In the genomic region with DNA sequence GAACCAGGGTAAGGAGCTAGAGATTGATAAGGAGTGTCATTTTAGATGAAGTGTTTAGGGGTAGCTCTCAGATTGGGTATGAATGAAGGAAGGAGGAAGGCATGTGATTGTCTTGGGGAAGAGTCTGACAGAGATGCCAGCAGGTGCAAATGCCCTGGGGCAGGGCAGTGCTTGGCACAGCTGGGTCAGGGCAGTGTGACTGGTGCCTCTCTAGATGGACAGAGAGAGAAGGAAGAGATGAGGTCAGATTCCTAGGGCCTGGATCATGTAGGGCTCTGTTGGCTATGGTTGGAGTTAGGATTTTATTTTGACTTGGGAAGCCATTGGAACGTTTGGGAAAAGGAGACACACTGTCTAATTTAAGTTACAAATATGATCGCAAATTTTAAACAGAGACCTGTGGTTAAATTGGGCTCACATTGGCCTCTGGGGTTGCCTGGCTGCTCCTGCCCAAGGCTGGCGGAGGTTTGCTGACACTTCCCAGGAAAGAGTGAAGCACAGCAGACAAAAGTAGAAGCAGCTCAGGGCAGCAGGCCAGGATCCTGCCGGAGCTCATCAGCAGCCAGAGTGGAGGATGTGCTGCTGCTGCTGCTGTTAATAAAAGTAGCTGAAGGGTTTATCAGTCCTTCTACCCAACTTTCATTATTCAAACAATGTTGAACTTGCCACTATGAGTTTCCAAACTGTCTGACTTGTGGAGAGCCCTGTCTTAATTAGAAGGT, we compare ENCODE assay signal across 13 cellular contexts. TPM values are rescaled to one million over a fixed set of nuclear protein-coding genes. Genes with fewer than 3 reads are reported as not detected.
A peak's percentile ranks its signal among the peaks of the same experiment; 100 is the strongest.
DNase-seq lines count a peak whose midpoint lies in the region; ATAC-seq and TF ChIP-seq lines count a peak whose summit lies in the region.
"Had no signal": no experiment of that assay in that cellular context is flagged by ENCODE, and none has a peak within 500 bp of the region (broad histone marks: within the 10 kb centered on the region; RNA-seq: fewer than 3 reads in every experiment).

No MANE protein-coding gene starts in this region.

- peaks cover 23% of the 10 kb centered on the region for H3K4me1 Mint-ChIP-seq in WTC11

- H3K36me3 Mint-ChIP-seq in WTC11, result no peaks in the 10 kb centered on the region

- H3K4me3 Mint-ChIP-seq in WTC11, result no peak overlapping the region

- H3K27ac Mint-ChIP-seq in WTC11, result no peak overlapping the region

- CTCF ChIA-PET in WTC11 (lab: Charles Lee), result interaction anchor here (1.5 kb wide), 1 partner anchor 89 kb away, joined by 5 read pairs; no protein-coding TSS in a partner anchor

- POLR2A ChIA-PET in WTC11 (lab: Charles Lee), result no interaction called here

- in situ Hi-C loops in GM13977 (cut with MboI; ENCODE audit: low pct_unique_long_range_greater_than_20kb, low sequenced_read_pairs, unreplicated experiment), result no loop called here

- DNase-seq in AG10803 (ENCODE audit: low read depth) (peak; percentile 44), NCI-H446 treated with DMSO at 0.1 percent for 48 hours (lab: John Stamatoyannopoulos, UW) (peak; percentile 59), fibroblast of peridontal ligament (ENCODE audit: extremely low read depth) (peak; percentile 62), occipital lobe (lab: John Stamatoyannopoulos, UW) (peak; percentile 26), WTC11 (ENCODE audit: low spot score) (no peak), GM13977 (ENCODE audit: low spot score) (no peak)
- DNase-seq: ACHN; activated T-cell treated with anti-CD3 and anti-CD28 coated beads, Interleukin-2, amount 50 U/mL, for 48 hours; NCI-H1930; WERI-Rb-1 had no signal

- H3K9me3 Mint-ChIP-seq in WTC11, result peaks cover 8% of the 10 kb centered on the region; the same call in 1 of the 2 replicates

- H3K27me3 Mint-ChIP-seq in WTC11 (ENCODE audit: low read depth), result no peaks in the 10 kb centered on the region; the same call in 1 of the 2 replicates

- no peak for ATAC-seq in WTC11
- ATAC-seq in GM18502 (IDR thresholded peaks at IDR 0.05; ENCODE audit: poor library complexity, unreplicated experiment), result no peak
- no peak for ATAC-seq in GM19455 (IDR thresholded peaks at IDR 0.05; ENCODE audit: unreplicated experiment)

- TF ChIP-seq CTCF in AG10803 (conservative IDR thresholded peaks at IDR 0.05; ENCODE audit: low read length) (no peak), WTC11 (IDR thresholded peaks at IDR 0.05) (no peak), GM13977 (IDR thresholded peaks at IDR 0.05; ENCODE audit: extremely low read depth, insufficient read depth, missing control alignments) (no peak)

- H3K4me3 ChIP-seq in AG10803 (ENCODE audit: low read length), result no peak overlapping the region
- H3K4me3 ChIP-seq: smooth muscle cell had no signal

TF ChIP-seq in WTC11, 78 proteins besides CTCF, POLR2A, EP300 and RAD21:
- TF ChIP-seq CREM (CRISPR knock-in tag; IDR thresholded peaks at IDR 0.05), result no peak
- TF ChIP-seq, protein P1, sequence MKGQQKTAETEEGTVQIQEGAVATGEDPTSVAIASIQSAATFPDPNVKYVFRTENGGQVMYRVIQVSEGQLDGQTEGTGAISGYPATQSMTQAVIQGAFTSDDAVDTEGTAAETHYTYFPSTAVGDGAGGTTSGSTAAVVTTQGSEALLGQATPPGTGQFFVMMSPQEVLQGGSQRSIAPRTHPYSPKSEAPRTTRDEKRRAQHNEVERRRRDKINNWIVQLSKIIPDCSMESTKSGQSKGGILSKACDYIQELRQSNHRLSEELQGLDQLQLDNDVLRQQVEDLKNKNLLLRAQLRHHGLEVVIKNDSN (CRISPR knock-in tag; IDR thresholded peaks at IDR 0.05), result no peak
- no peak for TF ChIP-seq TEAD4 (CRISPR knock-in tag; IDR thresholded peaks at IDR 0.05)
- no peak for TF ChIP-seq NFYB (CRISPR knock-in tag; conservative IDR thresholded peaks at IDR 0.05; ENCODE audit: low read depth)
- no peak for TF ChIP-seq TEAD1 (CRISPR knock-in tag; IDR thresholded peaks at IDR 0.05)
- TF ChIP-seq ZNF423 (CRISPR knock-in tag; IDR thresholded peaks at IDR 0.05), result no peak
- no peak for TF ChIP-seq GTF2I (CRISPR knock-in tag; conservative IDR thresholded peaks at IDR 0.05)
- no peak for TF ChIP-seq GRHL2 (CRISPR knock-in tag; IDR thresholded peaks at IDR 0.05; ENCODE audit: insufficient replicate concordance, severe bottlenecking)
- TF ChIP-seq, protein P2, sequence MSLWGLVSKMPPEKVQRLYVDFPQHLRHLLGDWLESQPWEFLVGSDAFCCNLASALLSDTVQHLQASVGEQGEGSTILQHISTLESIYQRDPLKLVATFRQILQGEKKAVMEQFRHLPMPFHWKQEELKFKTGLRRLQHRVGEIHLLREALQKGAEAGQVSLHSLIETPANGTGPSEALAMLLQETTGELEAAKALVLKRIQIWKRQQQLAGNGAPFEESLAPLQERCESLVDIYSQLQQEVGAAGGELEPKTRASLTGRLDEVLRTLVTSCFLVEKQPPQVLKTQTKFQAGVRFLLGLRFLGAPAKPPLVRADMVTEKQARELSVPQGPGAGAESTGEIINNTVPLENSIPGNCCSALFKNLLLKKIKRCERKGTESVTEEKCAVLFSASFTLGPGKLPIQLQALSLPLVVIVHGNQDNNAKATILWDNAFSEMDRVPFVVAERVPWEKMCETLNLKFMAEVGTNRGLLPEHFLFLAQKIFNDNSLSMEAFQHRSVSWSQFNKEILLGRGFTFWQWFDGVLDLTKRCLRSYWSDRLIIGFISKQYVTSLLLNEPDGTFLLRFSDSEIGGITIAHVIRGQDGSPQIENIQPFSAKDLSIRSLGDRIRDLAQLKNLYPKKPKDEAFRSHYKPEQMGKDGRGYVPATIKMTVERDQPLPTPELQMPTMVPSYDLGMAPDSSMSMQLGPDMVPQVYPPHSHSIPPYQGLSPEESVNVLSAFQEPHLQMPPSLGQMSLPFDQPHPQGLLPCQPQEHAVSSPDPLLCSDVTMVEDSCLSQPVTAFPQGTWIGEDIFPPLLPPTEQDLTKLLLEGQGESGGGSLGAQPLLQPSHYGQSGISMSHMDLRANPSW (CRISPR knock-in tag; conservative IDR thresholded peaks at IDR 0.05; ENCODE audit: low read depth), result no peak
- TF ChIP-seq, protein P3, sequence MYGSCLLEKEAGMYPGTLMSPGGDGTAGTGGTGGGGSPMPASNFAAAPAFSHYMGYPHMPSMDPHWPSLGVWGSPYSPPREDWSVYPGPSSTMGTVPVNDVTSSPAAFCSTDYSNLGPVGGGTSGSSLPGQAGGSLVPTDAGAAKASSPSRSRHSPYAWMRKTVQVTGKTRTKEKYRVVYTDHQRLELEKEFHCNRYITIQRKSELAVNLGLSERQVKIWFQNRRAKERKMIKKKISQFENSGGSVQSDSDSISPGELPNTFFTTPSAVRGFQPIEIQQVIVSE (CRISPR knock-in tag; IDR thresholded peaks at IDR 0.05; ENCODE audit: borderline replicate concordance), result no peak
- TF ChIP-seq OVOL2 (CRISPR knock-in tag; IDR thresholded peaks at IDR 0.05; ENCODE audit: borderline replicate concordance), result no peak
- TF ChIP-seq, protein P4, sequence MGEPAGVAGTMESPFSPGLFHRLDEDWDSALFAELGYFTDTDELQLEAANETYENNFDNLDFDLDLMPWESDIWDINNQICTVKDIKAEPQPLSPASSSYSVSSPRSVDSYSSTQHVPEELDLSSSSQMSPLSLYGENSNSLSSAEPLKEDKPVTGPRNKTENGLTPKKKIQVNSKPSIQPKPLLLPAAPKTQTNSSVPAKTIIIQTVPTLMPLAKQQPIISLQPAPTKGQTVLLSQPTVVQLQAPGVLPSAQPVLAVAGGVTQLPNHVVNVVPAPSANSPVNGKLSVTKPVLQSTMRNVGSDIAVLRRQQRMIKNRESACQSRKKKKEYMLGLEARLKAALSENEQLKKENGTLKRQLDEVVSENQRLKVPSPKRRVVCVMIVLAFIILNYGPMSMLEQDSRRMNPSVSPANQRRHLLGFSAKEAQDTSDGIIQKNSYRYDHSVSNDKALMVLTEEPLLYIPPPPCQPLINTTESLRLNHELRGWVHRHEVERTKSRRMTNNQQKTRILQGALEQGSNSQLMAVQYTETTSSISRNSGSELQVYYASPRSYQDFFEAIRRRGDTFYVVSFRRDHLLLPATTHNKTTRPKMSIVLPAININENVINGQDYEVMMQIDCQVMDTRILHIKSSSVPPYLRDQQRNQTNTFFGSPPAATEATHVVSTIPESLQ (CRISPR knock-in tag; IDR thresholded peaks at IDR 0.05), result no peak
- TF ChIP-seq NR1H2 (CRISPR knock-in tag; IDR thresholded peaks at IDR 0.05), result no peak
- TF ChIP-seq ATF1 (CRISPR knock-in tag; IDR thresholded peaks at IDR 0.05), result no peak

RNA-seq across cellular contexts. Expression of a gene that starts 32.7 kb away (rescaled TPM):
- total RNA-seq in occipital lobe (4.4 TPM), WTC11 (2021) (21.1 to 22.2 TPM (median 22.1 TPM) in 3 replicates)

Comparison
In these comparisons a context has a peak if more than half of its experiments do, and no peak if none do; other contexts are left out.
1. DNase-seq: peak in AG10803 (single experiment), NCI-H446 treated with DMSO at 0.1 percent for 48 hours (single experiment), fibroblast of peridontal ligament (single experiment) and occipital lobe (single experiment); none in WTC11 (single experiment) and GM13977 (single experiment).